ENCODE assay signal across 37 cellular contexts in genomic region chr6:131393433-131393832, GRCh38.
"Had no signal": no experiment of that assay in that cellular context is flagged by ENCODE, and none has a peak within 500 bp of the region (broad histone marks: within the 10 kb centered on the region; RNA-seq: fewer than 3 reads in every experiment).

No MANE protein-coding gene starts in this region.

- H3K4me3 Mint-ChIP-seq: activated naive CD4-positive, alpha-beta T cell treated with anti-CD3 and anti-CD28 coated beads for 36 hours; activated naive CD4-positive, alpha-beta T cell treated with anti-CD3 and anti-CD28 coated beads, Interleukin-2, amount 10 ng/mL, durations not matched to agents 7 days and 5 days; activated naive CD4-positive, alpha-beta T cell treated with anti-CD3 and anti-CD28 coated beads, Interleukin-2, amount 50 U/mL, for 24 hours; activated naive CD8-positive, alpha-beta T cell; activated naive CD8-positive, alpha-beta T cell treated with anti-CD3 and anti-CD28 coated beads for 36 hours; activated naive CD8-positive, alpha-beta T cell treated with anti-CD3 and anti-CD28 coated beads, Interleukin-2, amount 10 ng/mL, durations not matched to agents 7 days and 5 days; activated naive CD8-positive, alpha-beta T cell treated with anti-CD3 and anti-CD28 coated beads, Interleukin-2, amount 50 U/mL, for 24 hours; activated T-cell treated with anti-CD3 and anti-CD28 coated beads, Interleukin-2, amount 50 U/mL, for 24 hours; activated T-cell treated with anti-CD3 and anti-CD28 coated beads, Interleukin-2, amount 50 U/mL, for 4 hours; activated T-cell treated with anti-CD3 and anti-CD28 coated beads, Interleukin-2, amount 50 U/mL, for 72 hours; activated T-helper 1 cell treated with anti-CD3 and anti-CD28 coated beads, Interleukin-12 subunit alpha, Interleukin-12 subunit beta, Interleukin-2, Interleukin-4 antibody, amounts not matched to agents 30 ng/mL and 10 ng/mL and 1 ng/mL, durations not matched to agents 14 hours and 24 hours and 36 hours; activated T-helper 17 cell treated with anti-CD3 and anti-CD28 coated beads, Interleukin-2, amount 50 U/mL, for 72 hours; brain; central memory CD8-positive, alpha-beta T cell had no signal

- DNase-seq: activated effector memory CD4-positive, alpha-beta T cell treated with anti-CD3 and anti-CD28 coated beads, Interleukin-2, amount 50 U/mL, for 16 hours; activated effector memory CD4-positive, alpha-beta T cell treated with Interleukin-2 at 50 U/mL for 16 hours; activated gamma-delta T cell; activated gamma-delta T cell treated with Interleukin-2 at 50 U/mL for 16 hours; activated naive CD4-positive, alpha-beta T cell; activated naive CD4-positive, alpha-beta T cell treated with anti-CD3 and anti-CD28 coated beads for 36 hours; activated naive CD4-positive, alpha-beta T cell treated with anti-CD3 and anti-CD28 coated beads, Interleukin-2, amount 10 ng/mL, durations not matched to agents 7 days and 5 days; activated naive CD4-positive, alpha-beta T cell treated with anti-CD3 and anti-CD28 coated beads, Interleukin-2, amount 50 U/mL, for 16 hours; activated naive CD4-positive, alpha-beta T cell treated with Interleukin-2 at 50 U/mL for 16 hours; activated naive CD8-positive, alpha-beta T cell treated with anti-CD3 and anti-CD28 coated beads for 36 hours; activated naive CD8-positive, alpha-beta T cell treated with anti-CD3 and anti-CD28 coated beads, Interleukin-2, amount 10 ng/mL, durations not matched to agents 7 days and 5 days; activated naive CD8-positive, alpha-beta T cell treated with anti-CD3 and anti-CD28 coated beads, Interleukin-2, amount 50 U/mL, for 24 hours; activated T-cell treated with anti-CD3 and anti-CD28 coated beads, Interleukin-2, amount 50 U/mL, for 24 hours; activated T-cell treated with anti-CD3 and anti-CD28 coated beads, Interleukin-2, amount 50 U/mL, for 4 hours; activated T-cell treated with anti-CD3 and anti-CD28 coated beads, Interleukin-2, amount 50 U/mL, for 48 hours; activated T-cell treated with anti-CD3 and anti-CD28 coated beads, Interleukin-2, amount 50 U/mL, for 72 hours; adrenal gland; amniotic stem cell; amygdala; anterior cingulate cortex; aorta; body of pancreas; brain microvascular endothelial cell; caudate nucleus; central memory CD4-positive, alpha-beta T cell; cerebellar nuclear complex had no signal

- H3K27ac ChIP-seq: adrenal gland, ascending aorta, brain microvascular endothelial cell, breast epithelium, cardiac muscle cell had no signal

- H3K4me3 ChIP-seq: adrenal gland, ascending aorta, body of pancreas, breast epithelium, cardiac muscle cell had no signal

- H3K4me1 ChIP-seq: ascending aorta, body of pancreas, breast epithelium had no signal

- H3K9me3 ChIP-seq: adrenal gland, ascending aorta, body of pancreas had no signal

- H3K27ac Mint-ChIP-seq: activated naive CD4-positive, alpha-beta T cell treated with anti-CD3 and anti-CD28 coated beads for 36 hours; activated naive CD4-positive, alpha-beta T cell treated with anti-CD3 and anti-CD28 coated beads, Interleukin-2, amount 10 ng/mL, durations not matched to agents 7 days and 5 days; activated naive CD4-positive, alpha-beta T cell treated with anti-CD3 and anti-CD28 coated beads, Interleukin-2, amount 50 U/mL, for 72 hours; activated naive CD8-positive, alpha-beta T cell; activated naive CD8-positive, alpha-beta T cell treated with anti-CD3 and anti-CD28 coated beads for 36 hours; activated naive CD8-positive, alpha-beta T cell treated with anti-CD3 and anti-CD28 coated beads, Interleukin-2, amount 10 ng/mL, durations not matched to agents 7 days and 5 days; activated naive CD8-positive, alpha-beta T cell treated with anti-CD3 and anti-CD28 coated beads, Interleukin-2, amount 50 U/mL, for 24 hours; activated T-cell treated with anti-CD3 and anti-CD28 coated beads, Interleukin-2, amount 50 U/mL, for 24 hours; activated T-cell treated with anti-CD3 and anti-CD28 coated beads, Interleukin-2, amount 50 U/mL, for 72 hours; activated T-helper 17 cell treated with anti-CD3 and anti-CD28 coated beads, Interleukin-2, amount 50 U/mL, for 72 hours; activated T-helper 2 cell treated with anti-CD3 and anti-CD28 coated beads, Interferon-gamma antibody, Interleukin-2, Interleukin-4, amounts not matched to agents 10 μg/mL and 5 μg/mL and 100 μg/mL, durations not matched to agents 14 hours and 24 hours and 36 hours; brain had no signal

- H3K4me1 Mint-ChIP-seq: activated T-helper 17 cell treated with anti-CD3 and anti-CD28 coated beads, Interleukin-2, amount 50 U/mL, for 72 hours; central memory CD8-positive, alpha-beta T cell had no signal

- ATAC-seq: activated naive CD4-positive, alpha-beta T cell treated with anti-CD3 and anti-CD28 coated beads, Interleukin-2, amount 50 U/mL, for 72 hours; activated naive CD8-positive, alpha-beta T cell treated with anti-CD3 and anti-CD28 coated beads, Interleukin-2, amount 50 U/mL, for 24 hours; activated T-cell treated with anti-CD3 and anti-CD28 coated beads, Interleukin-2, amount 50 U/mL, for 4 hours; activated T-cell treated with anti-CD3 and anti-CD28 coated beads, Interleukin-2, amount 50 U/mL, for 72 hours; activated T-helper 17 cell treated with anti-CD3 and anti-CD28 coated beads, Interleukin-2, amount 50 U/mL, for 72 hours; body of pancreas had no signal

- H3K27me3 ChIP-seq: adrenal gland, ascending aorta, body of pancreas, brain microvascular endothelial cell, breast epithelium, cardiac muscle cell had no signal

- H3K9me3 Mint-ChIP-seq: central memory CD8-positive, alpha-beta T cell had no signal

- H3K27me3 Mint-ChIP-seq: activated naive CD4-positive, alpha-beta T cell treated with anti-CD3 and anti-CD28 coated beads, Interleukin-2, amount 10 ng/mL, durations not matched to agents 7 days and 5 days; activated naive CD4-positive, alpha-beta T cell treated with anti-CD3 and anti-CD28 coated beads, Interleukin-2, amount 50 U/mL, for 24 hours; activated naive CD8-positive, alpha-beta T cell; activated naive CD8-positive, alpha-beta T cell treated with anti-CD3 and anti-CD28 coated beads for 36 hours; activated naive CD8-positive, alpha-beta T cell treated with anti-CD3 and anti-CD28 coated beads, Interleukin-2, amount 10 ng/mL, durations not matched to agents 7 days and 5 days; activated naive CD8-positive, alpha-beta T cell treated with anti-CD3 and anti-CD28 coated beads, Interleukin-2, amount 50 U/mL, for 24 hours; activated T-cell treated with anti-CD3 and anti-CD28 coated beads, Interleukin-2, amount 50 U/mL, for 24 hours; activated T-helper 17 cell treated with anti-CD3 and anti-CD28 coated beads, Interleukin-2, amount 50 U/mL, for 72 hours; brain; central memory CD8-positive, alpha-beta T cell had no signal

- H3K36me3 ChIP-seq: adrenal gland, ascending aorta, brain microvascular endothelial cell, breast epithelium, cardiac muscle cell had no signal

- H3K36me3 Mint-ChIP-seq: brain had no signal
